Comparison of ENCODE assay signal across 2 cellular contexts in genomic region chr1:237789619-237790018, GRCh38.
TF ChIP-seq lines count a peak whose summit lies in the region.

No MANE protein-coding gene starts in this region.

TF ChIP-seq in GM23338, 12 proteins besides CTCF, POLR2A, EP300 and RAD21 (continued from another document):
- TF ChIP-seq ZNF462 (CRISPR knock-in tag; IDR thresholded peaks at IDR 0.05) (no peak), POLR2AphosphoS5 (IDR thresholded peaks at IDR 0.05; ENCODE audit: low read depth) (no peak), STAT1 (IDR thresholded peaks at IDR 0.05; ENCODE audit: unreplicated experiment) (no peak), ETS1 (IDR thresholded peaks at IDR 0.05) (no peak), CREB1 (CRISPR knock-in tag; IDR thresholded peaks at IDR 0.05; ENCODE audit: low read depth) (no peak), REST (IDR thresholded peaks at IDR 0.05; ENCODE audit: unreplicated experiment) (no peak)
TF ChIP-seq in GM23338: peak in this region for 0.

TF ChIP-seq in GM12878, 131 proteins besides CTCF, POLR2A, EP300 and RAD21 (continued from another document):
- TF ChIP-seq ZBTB4 (CRISPR knock-in tag; IDR thresholded peaks at IDR 0.05) (no peak), ATF3 (IDR thresholded peaks at IDR 0.05; ENCODE audit: borderline replicate concordance, extremely low read depth, low read depth, low read length) (no peak), FOS (IDR thresholded peaks at IDR 0.05; ENCODE audit: borderline replicate concordance, extremely low read depth, insufficient read length) (no peak)
